In genomic region chr3:160622263-160623045, GRCh38 we compare ENCODE assay signal across 20 cellular contexts. TPM values are rescaled to one million over a fixed set of nuclear protein-coding genes. Genes with fewer than 3 reads are reported as not detected.
"Had no signal": no experiment of that assay in that cellular context is flagged by ENCODE, and none has a peak within 500 bp of the region (broad histone marks: within the 10 kb centered on the region; RNA-seq: fewer than 3 reads in every experiment).

No MANE protein-coding gene starts in this region.

- DNase-seq: activated CD4-positive, alpha-beta T cell treated with anti-CD3 and anti-CD28 coated beads, Interleukin-2, amount 50 U/mL, for 1 hour; activated naive CD4-positive, alpha-beta T cell treated with Interleukin-2 at 50 U/mL for 16 hours; activated T-cell treated with anti-CD3 and anti-CD28 coated beads for 4 hours; aorta; cerebellar nuclear complex; dorsolateral prefrontal cortex; foreskin fibroblast; glutamatergic neuron; lower lobe of right lung; ovary; sigmoid colon; stimulated activated CD4-positive, alpha-beta T cell treated with anti-CD3 and anti-CD28 coated beads, Interleukin-12 subunit alpha, Interleukin-12 subunit beta, amount 100 ng/mL, for 4 hours; stimulated activated CD4-positive, alpha-beta T cell treated with anti-CD3 and anti-CD28 coated beads, Interleukin-2, amount 100 ng/mL, for 24 hours had no signal

- H3K36me3 Mint-ChIP-seq: mesothelial cell of epicardium; stimulated activated effector memory CD8-positive, alpha-beta T cell treated with anti-CD3 and anti-CD28 coated beads, Interleukin-12 subunit alpha, Interleukin-12 subunit beta, amount 100 ng/mL, for 72 hours had no signal

- H3K4me1 Mint-ChIP-seq: activated T-helper 17 cell treated with anti-CD3 and anti-CD28 coated beads, Interleukin-2, amount 50 U/mL, for 72 hours; mesothelial cell of epicardium; neural crest cell; stimulated activated effector memory CD8-positive, alpha-beta T cell treated with anti-CD3 and anti-CD28 coated beads, Interleukin-12 subunit alpha, Interleukin-12 subunit beta, amount 100 ng/mL, for 72 hours had no signal

- H3K9me3 Mint-ChIP-seq: activated T-helper 17 cell treated with anti-CD3 and anti-CD28 coated beads, Interleukin-2, amount 50 U/mL, for 72 hours; mesothelial cell of epicardium; neural crest cell; stimulated activated effector memory CD8-positive, alpha-beta T cell treated with anti-CD3 and anti-CD28 coated beads, Interleukin-12 subunit alpha, Interleukin-12 subunit beta, amount 100 ng/mL, for 72 hours; T-helper 2 cell treated with Interferon-gamma antibody and Interleukin-4, amounts not matched to agents 5 μg/mL and 100 μg/mL, for 36 hours had no signal

- H3K9me3 ChIP-seq: breast epithelium, lower lobe of right lung, ovary, sigmoid colon had no signal

- H3K36me3 ChIP-seq: breast epithelium, lower lobe of right lung, ovary, sigmoid colon had no signal

- H3K4me3 Mint-ChIP-seq: activated T-helper 17 cell treated with anti-CD3 and anti-CD28 coated beads, Interleukin-2, amount 50 U/mL, for 72 hours; mesothelial cell of epicardium; neural crest cell; stimulated activated effector memory CD8-positive, alpha-beta T cell treated with anti-CD3 and anti-CD28 coated beads, Interleukin-12 subunit alpha, Interleukin-12 subunit beta, amount 100 ng/mL, for 72 hours; T-helper 2 cell treated with Interferon-gamma antibody and Interleukin-4, amounts not matched to agents 5 μg/mL and 100 μg/mL, for 36 hours had no signal

- H3K27ac Mint-ChIP-seq: activated T-helper 17 cell treated with anti-CD3 and anti-CD28 coated beads, Interleukin-2, amount 50 U/mL, for 72 hours; mesothelial cell of epicardium; stimulated activated effector memory CD8-positive, alpha-beta T cell treated with anti-CD3 and anti-CD28 coated beads, Interleukin-12 subunit alpha, Interleukin-12 subunit beta, amount 100 ng/mL, for 72 hours; T-helper 2 cell treated with Interferon-gamma antibody and Interleukin-4, amounts not matched to agents 5 μg/mL and 100 μg/mL, for 36 hours had no signal

- H3K4me1 ChIP-seq: breast epithelium, lower lobe of right lung, sigmoid colon had no signal

- ATAC-seq: activated T-helper 17 cell treated with anti-CD3 and anti-CD28 coated beads, Interleukin-2, amount 50 U/mL, for 72 hours; esophagus mucosa; lower lobe of right lung; stimulated activated effector memory CD8-positive, alpha-beta T cell treated with anti-CD3 and anti-CD28 coated beads, Interleukin-12 subunit alpha, Interleukin-12 subunit beta, amount 100 ng/mL, for 72 hours had no signal

- H3K4me3 ChIP-seq: breast epithelium, dorsolateral prefrontal cortex, lower lobe of right lung, ovary, sigmoid colon had no signal

RNA-seq across cellular contexts. Expression of gene ARL14, which starts 54.5 kb away (rescaled TPM):
- total RNA-seq: activated T-helper 17 cell treated with anti-CD3 and anti-CD28 coated beads, Interleukin-2, amount 50 U/mL, for 72 hours; aorta; breast epithelium; dorsolateral prefrontal cortex; lower lobe of right lung; mesothelial cell of epicardium; neural crest cell; ovary; sigmoid colon had no signal
